17 cellular contexts compared by ENCODE assay signal in genomic region chr21:17250651-17251294, GRCh38.
DNase-seq lines count a peak whose midpoint lies in the region; ATAC-seq and TF ChIP-seq lines count a peak whose summit lies in the region.
"Had no signal": no experiment of that assay in that cellular context is flagged by ENCODE, and none has a peak within 500 bp of the region (broad histone marks: within the 10 kb centered on the region; RNA-seq: fewer than 3 reads in every experiment).

No MANE protein-coding gene starts in this region.

- DNase-seq in DMS153 (lab: John Stamatoyannopoulos, UW) (peak; percentile 51), M059J (ENCODE audit: low read depth) (peak; percentile 8), NCI-H2171 treated with DMSO at 0.1 percent for 48 hours (lab: John Stamatoyannopoulos, UW) (peak; percentile 79), astrocyte of the spinal cord (ENCODE audit: low read depth, low spot score) (peak; percentile 8), COLO668 (lab: John Stamatoyannopoulos, UW; ENCODE audit: unreplicated experiment) (no peak), superior temporal gyrus (ENCODE audit: extremely low spot score) (no peak), colonic mucosa (no peak)
- DNase-seq: activated B cell treated with CpG ODN at 0.5 μM for 24 hours; Caco-2; foreskin melanocyte; HFFc6; SHP77; stimulated activated CD4-positive, alpha-beta T cell treated with anti-CD3 and anti-CD28 coated beads, Interleukin-1b, Interleukin-23, amount 100 ng/mL, for 48 hours; substantia nigra; T-helper 17 cell had no signal

- no peak for ATAC-seq in HG03432 (IDR thresholded peaks at IDR 0.05; ENCODE audit: unreplicated experiment)
- ATAC-seq: sciatic nerve, T-helper 17 cell had no signal

- in situ Hi-C loops in astrocyte of the spinal cord (cut with HindIII; ENCODE audit: low sequenced_read_pairs): no loop called here

- no peak for TF ChIP-seq CTCF in astrocyte of the spinal cord (IDR thresholded peaks at IDR 0.05; ENCODE audit: low read depth, low read length)
- no peak for TF ChIP-seq CTCF in colonic mucosa (IDR thresholded peaks at IDR 0.05)

- intact Hi-C loops in colonic mucosa (cut with DNase I): no loop called here

- H3K9ac ChIP-seq in colonic mucosa (ENCODE audit: low read depth in 2 of 2, low read length in 2 of 2): no peak overlapping the region

- H3K27ac ChIP-seq in colonic mucosa: no peak overlapping the region

- H3K4me3 ChIP-seq in astrocyte of the spinal cord (ENCODE audit: low read depth, low read length) (no peak overlapping the region), colonic mucosa (no peak overlapping the region)

- H3K4me1 ChIP-seq in colonic mucosa: no peaks in the 10 kb centered on the region
- H3K4me1 ChIP-seq: Caco-2 had no signal

- H3K27me3 ChIP-seq in colonic mucosa: no peaks in the 10 kb centered on the region

- no peaks in the 10 kb centered on the region for H3K9me3 ChIP-seq in colonic mucosa
- H3K9me3 ChIP-seq: Caco-2 had no signal

- H3K36me3 ChIP-seq in colonic mucosa: no peaks in the 10 kb centered on the region

Comparison
In these comparisons a context has a peak if more than half of its experiments do, and no peak if none do; other contexts are left out.
1. DNase-seq: peak in DMS153 (single experiment), M059J (single experiment), NCI-H2171 treated with DMSO at 0.1 percent for 48 hours (single experiment) and astrocyte of the spinal cord (single experiment); none in COLO668 (single experiment), superior temporal gyrus (single experiment) and colonic mucosa (single experiment).